ENCODE assay signal across 15 cellular contexts in the genomic region with DNA sequence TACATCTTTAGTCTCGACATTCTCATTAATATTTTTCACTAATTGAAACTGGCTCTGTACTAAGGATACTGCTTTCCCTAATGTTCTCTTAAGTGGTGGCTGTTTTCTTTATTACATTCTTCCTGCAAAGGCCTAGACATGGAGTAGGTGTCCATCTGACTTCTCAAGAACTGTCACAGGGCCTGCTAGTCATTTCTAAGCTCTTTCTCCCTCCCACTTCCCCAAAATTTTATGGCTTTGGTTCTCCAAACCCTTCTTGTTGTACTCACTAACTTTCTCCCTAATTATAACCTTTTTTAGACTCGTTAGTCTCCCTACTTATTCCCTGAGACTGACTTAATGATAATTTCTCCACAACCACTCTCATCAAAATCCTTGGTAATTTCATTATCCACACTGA.
"Had no signal": no experiment of that assay in that cellular context is flagged by ENCODE, and none has a peak within 500 bp of the region (broad histone marks: within the 10 kb centered on the region; RNA-seq: fewer than 3 reads in every experiment).

No MANE protein-coding gene starts in this region.

- H3K27ac ChIP-seq: esophagus squamous epithelium, hepatocyte, neutrophil, psoas muscle, right lobe of liver had no signal

- DNase-seq: esophagus squamous epithelium; foreskin fibroblast; head of caudate nucleus; mammary epithelial cell; mucosa of descending colon; naive thymus-derived CD8-positive, alpha-beta T cell; psoas muscle; retina; right lobe of liver; stimulated activated CD4-positive, alpha-beta T cell treated with anti-CD3 and anti-CD28 coated beads, Interleukin-4, amount 100 ng/mL, for 1 hour; stimulated activated CD8-positive, alpha-beta memory T cell treated with anti-CD3 and anti-CD28 coated beads, Interleukin-4, amount 100 ng/mL, for 48 hours; trophoblast cell had no signal

- ATAC-seq: mucosa of descending colon; naive thymus-derived CD8-positive, alpha-beta T cell; right lobe of liver; stimulated activated effector memory CD8-positive, alpha-beta T cell treated with anti-CD3 and anti-CD28 coated beads, Interleukin-12 subunit alpha, Interleukin-12 subunit beta, amount 100 ng/mL, for 72 hours had no signal

- H3K27me3 ChIP-seq: esophagus squamous epithelium, hepatocyte, neutrophil, right lobe of liver had no signal
